ENCODE assay signal across 8 cellular contexts in genomic region chr12:26620907-26621306, GRCh38.
"Had no signal": no experiment of that assay in that cellular context is flagged by ENCODE, and none has a peak within 500 bp of the region (broad histone marks: within the 10 kb centered on the region; RNA-seq: fewer than 3 reads in every experiment).

No MANE protein-coding gene starts in this region.

- DNase-seq: H9, HCEC 1CT, KBM-7 had no signal

- H3K9ac ChIP-seq: KMS-11 had no signal

- H3K4me3 ChIP-seq: GM23338 had no signal

- H3K4me2 ChIP-seq: GM23338, KMS-11 had no signal

- FAIRE-seq: H1, H54 had no signal

- ATAC-seq: GM23338 had no signal

- H3K27ac ChIP-seq: HL-60, KMS-11 had no signal

- H2AFZ ChIP-seq: GM23338 had no signal
